Comparison of ENCODE assay signal across 14 cellular contexts in genomic region chr11:77833302-77833701, GRCh38. TPM values are rescaled to one million over a fixed set of nuclear protein-coding genes. Genes with fewer than 3 reads are reported as not detected.
DNase-seq lines count a peak whose midpoint lies in the region; ATAC-seq and TF ChIP-seq lines count a peak whose summit lies in the region.
"Had no signal": no experiment of that assay in that cellular context is flagged by ENCODE, and none has a peak within 500 bp of the region (broad histone marks: within the 10 kb centered on the region; RNA-seq: fewer than 3 reads in every experiment).

No MANE protein-coding gene starts in this region.

- H3K9me3 ChIP-seq in CD8-positive, alpha-beta T cell (ENCODE audit: low read length) = no peaks in the 10 kb centered on the region
- H3K9me3 ChIP-seq: BE2C had no signal

- H3K4me1 ChIP-seq in CD8-positive, alpha-beta T cell (ENCODE audit: insufficient read depth, low read length) = no peaks in the 10 kb centered on the region
- H3K4me1 ChIP-seq: BE2C had no signal

- H3K4me1 Mint-ChIP-seq in CD8-positive, alpha-beta T cell (ENCODE audit: low read depth) = peaks cover 8% of the 10 kb centered on the region
- H3K4me1 Mint-ChIP-seq in activated CD8-positive, alpha-beta T cell treated with anti-CD3 and anti-CD28 coated beads for 36 hours (ENCODE audit: low read depth) = peaks cover 4% of the 10 kb centered on the region
- H3K4me1 Mint-ChIP-seq in effector memory CD8-positive, alpha-beta T cell (ENCODE audit: low read depth in 2 of 2) = peaks cover 3 to 12% of the 10 kb centered on the region in 2 donors

- no peak overlapping the region for H3K27ac Mint-ChIP-seq in CD8-positive, alpha-beta T cell
- H3K27ac Mint-ChIP-seq in activated CD8-positive, alpha-beta T cell treated with anti-CD3 and anti-CD28 coated beads for 36 hours = no peak overlapping the region
- H3K27ac Mint-ChIP-seq in effector memory CD8-positive, alpha-beta T cell = peak overlapping the region in 1 of 2 donors; percentile 19
- H3K27ac Mint-ChIP-seq: CD4-positive, alpha-beta T cell had no signal

- H3K36me3 ChIP-seq in CD8-positive, alpha-beta T cell (ENCODE audit: insufficient read depth, low read length) = no peaks in the 10 kb centered on the region
- H3K36me3 ChIP-seq: BE2C had no signal

- peak; percentile 34 for ATAC-seq in CD8-positive, alpha-beta T cell
- ATAC-seq in activated CD8-positive, alpha-beta T cell treated with anti-CD3 and anti-CD28 coated beads for 36 hours = peak; percentile 60
- ATAC-seq in effector memory CD8-positive, alpha-beta T cell (replicated peaks) = peak; percentile 43

- H3K27me3 ChIP-seq in CD8-positive, alpha-beta T cell (ENCODE audit: insufficient read depth, low read length) = no peaks in the 10 kb centered on the region
- H3K27me3 ChIP-seq: BE2C had no signal

- no peak overlapping the region for H3K27ac ChIP-seq in CD8-positive, alpha-beta T cell (ENCODE audit: low read depth, low read length)
- H3K27ac ChIP-seq: GM23248 had no signal

- H3K27me3 Mint-ChIP-seq in CD8-positive, alpha-beta T cell (ENCODE audit: low read depth) = no peaks in the 10 kb centered on the region
- no peaks in the 10 kb centered on the region for H3K27me3 Mint-ChIP-seq in activated CD8-positive, alpha-beta T cell treated with anti-CD3 and anti-CD28 coated beads for 36 hours
- no peaks in the 10 kb centered on the region for H3K27me3 Mint-ChIP-seq in effector memory CD8-positive, alpha-beta T cell
- H3K27me3 Mint-ChIP-seq: CD4-positive, alpha-beta T cell had no signal

- no peaks in the 10 kb centered on the region for H3K36me3 Mint-ChIP-seq in CD8-positive, alpha-beta T cell
- H3K36me3 Mint-ChIP-seq in activated CD8-positive, alpha-beta T cell treated with anti-CD3 and anti-CD28 coated beads for 36 hours (ENCODE audit: low read depth) = no peaks in the 10 kb centered on the region
- no peaks in the 10 kb centered on the region for H3K36me3 Mint-ChIP-seq in effector memory CD8-positive, alpha-beta T cell (ENCODE audit: insufficient read depth)

- POLR2A ChIA-PET in CD8-positive, alpha-beta T cell (lab: Charles Lee) = interaction anchor here (0.6 kb wide), 1 partner anchor 60 kb away, joined by 3 read pairs; no protein-coding TSS in a partner anchor
- POLR2A ChIA-PET in activated CD8-positive, alpha-beta T cell treated with anti-CD3 and anti-CD28 coated beads for 36 hours (lab: Charles Lee) = interaction anchor here (1.2 kb wide), 1 partner anchor 14 kb away, joined by 3 read pairs; no protein-coding TSS in a partner anchor

- no peak overlapping the region for H3K4me3 Mint-ChIP-seq in CD8-positive, alpha-beta T cell
- H3K4me3 Mint-ChIP-seq in activated CD8-positive, alpha-beta T cell treated with anti-CD3 and anti-CD28 coated beads for 36 hours = no peak overlapping the region
- H3K4me3 Mint-ChIP-seq in effector memory CD8-positive, alpha-beta T cell = no peak overlapping the region
- H3K4me3 Mint-ChIP-seq: CD4-positive, alpha-beta T cell had no signal

- CTCF ChIA-PET in CD8-positive, alpha-beta T cell (lab: Charles Lee) = no interaction called here
- CTCF ChIA-PET in activated CD8-positive, alpha-beta T cell treated with anti-CD3 and anti-CD28 coated beads for 36 hours (lab: Charles Lee) = interaction anchor here (0.6 kb wide), 1 partner anchor 531 kb away, joined by 3 read pairs; no protein-coding TSS in a partner anchor

- H3K9me3 Mint-ChIP-seq in CD8-positive, alpha-beta T cell = no peaks in the 10 kb centered on the region
- peaks cover 3% of the 10 kb centered on the region for H3K9me3 Mint-ChIP-seq in activated CD8-positive, alpha-beta T cell treated with anti-CD3 and anti-CD28 coated beads for 36 hours
- no peaks in the 10 kb centered on the region for H3K9me3 Mint-ChIP-seq in effector memory CD8-positive, alpha-beta T cell
- H3K9me3 Mint-ChIP-seq: CD4-positive, alpha-beta T cell had no signal

- no peak overlapping the region for H3K4me3 ChIP-seq in CD8-positive, alpha-beta T cell (ENCODE audit: low read depth, low read length)
- H3K4me3 ChIP-seq: GM23248 had no signal

- no peak for DNase-seq in CD8-positive, alpha-beta T cell
- DNase-seq in activated CD8-positive, alpha-beta T cell treated with anti-CD3 and anti-CD28 coated beads for 36 hours = peak; percentile 13
- DNase-seq in effector memory CD8-positive, alpha-beta T cell = no peak
- DNase-seq in AG08396 (ENCODE audit: low spot score) = no peak
- no peak for DNase-seq in GM19238 (ENCODE audit: insufficient read length, low spot score)
- DNase-seq in NCI-H1417 (lab: John Stamatoyannopoulos, UW) = no peak
- DNase-seq: BE2C; C1 segment of cervical spinal cord; CD4-positive, alpha-beta T cell; DMS153; DMS79; GDM1; HCEC 1CT had no signal

- intact Hi-C loops in CD8-positive, alpha-beta T cell (cut with DNase I, micrococcal nuclease) = no loop called here
- intact Hi-C loops in activated CD8-positive, alpha-beta T cell treated with anti-CD3 and anti-CD28 coated beads for 36 hours (cut with micrococcal nuclease) = no loop called here

- TF ChIP-seq CTCF in CD8-positive, alpha-beta T cell (IDR thresholded peaks at IDR 0.05) = no peak
- no peak for TF ChIP-seq CTCF in activated CD8-positive, alpha-beta T cell treated with anti-CD3 and anti-CD28 coated beads for 36 hours (IDR thresholded peaks at IDR 0.05)

RNA-seq across cellular contexts. Expression of gene AAMDC, which starts 12.4 kb away (rescaled TPM):
- 1 to 10 TPM; 1.4 to 2.0 TPM for total RNA-seq in CD8-positive, alpha-beta T cell
- 1 to 10 TPM; 3.7 to 4.9 TPM for total RNA-seq in activated CD8-positive, alpha-beta T cell treated with anti-CD3 and anti-CD28 coated beads for 36 hours

RNA-seq across cellular contexts. Expression of gene RSF1, which starts 12.8 kb away (rescaled TPM):
- total RNA-seq in CD8-positive, alpha-beta T cell = 100 to 1,000 TPM in 1 of 2 experiments, 10 to 100 TPM in 1; 96.7 to 103 TPM
- 10 to 100 TPM; 45.4 to 47.7 TPM for total RNA-seq in activated CD8-positive, alpha-beta T cell treated with anti-CD3 and anti-CD28 coated beads for 36 hours
